ENCODE assay signal across 1 cellular context in the genomic region with DNA sequence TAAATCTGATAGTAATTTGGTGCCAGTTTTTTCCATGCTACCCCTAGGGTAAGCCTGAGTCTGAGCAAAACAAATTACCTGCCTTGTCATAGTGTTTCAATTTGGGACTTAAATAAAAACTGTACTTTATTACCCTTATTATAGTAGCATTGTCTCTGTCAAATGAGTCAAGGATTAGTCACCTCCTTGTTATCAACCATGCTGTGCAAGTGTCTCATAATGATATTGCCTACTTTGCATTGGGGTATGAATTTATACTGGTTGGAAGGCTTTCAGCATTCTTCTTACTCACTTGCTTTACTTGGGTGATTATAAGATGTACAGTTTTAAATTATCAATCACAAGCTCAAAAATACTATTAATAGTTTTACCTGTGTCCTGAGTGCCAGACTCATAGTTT.
TF ChIP-seq lines count a peak whose summit lies in the region.

No MANE protein-coding gene starts in this region.

TF ChIP-seq in IMR-90, 13 proteins besides CTCF, POLR2A, EP300 and RAD21 (continued from another document):
- TF ChIP-seq NFE2L2 (IDR thresholded peaks at IDR 0.05; ENCODE audit: low read depth, low read length) = no peak
- no peak for TF ChIP-seq CHD1 (IDR thresholded peaks at IDR 0.05; ENCODE audit: low read depth, low read length)
- no peak for TF ChIP-seq ELK1 (IDR thresholded peaks at IDR 0.05; ENCODE audit: borderline replicate concordance, low read depth, low read length)
- no peak for TF ChIP-seq CEBPB (IDR thresholded peaks at IDR 0.05; ENCODE audit: low read depth, low read length)
- no peak for TF ChIP-seq SMC3 (IDR thresholded peaks at IDR 0.05; ENCODE audit: low read depth, low read length)
- TF ChIP-seq MAZ (IDR thresholded peaks at IDR 0.05; ENCODE audit: borderline replicate concordance, low read depth, low read length) = no peak
